In the genomic region with DNA sequence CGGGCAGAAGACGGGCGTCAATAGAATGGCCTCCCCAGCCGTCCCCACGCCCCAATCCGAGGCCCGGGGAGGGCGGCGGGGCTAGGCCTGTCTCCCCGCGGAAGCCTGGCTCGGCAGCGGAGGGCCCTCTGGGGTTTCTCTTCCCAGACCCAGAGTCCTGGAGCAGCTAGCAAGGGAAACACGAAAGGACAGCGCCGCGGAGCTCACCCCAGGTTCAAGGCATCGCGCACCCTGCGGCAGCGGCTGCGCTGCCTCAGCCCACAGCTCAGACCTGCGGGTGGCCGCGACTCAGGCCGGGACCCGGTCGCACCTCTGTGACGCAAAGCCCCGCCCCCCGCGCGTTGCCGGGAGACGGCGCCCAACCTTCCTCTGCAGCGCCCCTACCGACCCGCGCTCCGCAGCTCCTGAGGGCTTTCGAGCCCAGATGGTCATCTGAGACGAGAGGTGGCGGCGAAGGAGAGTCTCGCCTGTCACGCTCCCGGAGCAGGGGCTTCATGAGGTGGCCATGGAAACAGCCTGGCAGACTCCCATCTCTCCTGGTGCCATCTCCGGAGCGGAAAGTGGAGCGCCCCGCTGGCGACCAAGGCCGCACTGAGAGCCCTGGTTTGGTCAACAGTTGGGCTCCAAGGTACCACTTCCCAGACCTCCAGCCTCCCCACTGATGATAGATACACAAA, we compare ENCODE assay signal across 9 cellular contexts. TPM values are rescaled to one million over a fixed set of nuclear protein-coding genes. Genes with fewer than 3 reads are reported as not detected.
A peak's percentile ranks its signal among the peaks of the same experiment; 100 is the strongest.
DNase-seq lines count a peak whose midpoint lies in the region; ATAC-seq, FAIRE-seq and TF ChIP-seq lines count a peak whose summit lies in the region.
"Had no signal": no experiment of that assay in that cellular context is flagged by ENCODE, and none has a peak within 500 bp of the region (broad histone marks: within the 10 kb centered on the region; RNA-seq: fewer than 3 reads in every experiment).

Gene RNF141 (minus strand): TSS at position 273 of the 677 bp plus-strand sequence. CDS start 7,029 bp downstream, outside the sequence.

- H3K9me1 ChIP-seq in keratinocyte (ENCODE audit: control insufficient read depth, extremely low read depth, insufficient read depth, low read length), result no peaks in the 10 kb centered on the region

- TF ChIP-seq CTCF in AG09309 (IDR thresholded peaks at IDR 0.05; ENCODE audit: control insufficient read depth, insufficient read depth, low read depth, low read length, missing control alignments), result peak; percentile 87
- TF ChIP-seq CTCF in keratinocyte (optimal IDR thresholded peaks at IDR 0.05 in 1 of 3, IDR thresholded peaks at IDR 0.05 in 1 of 3, conservative IDR thresholded peaks at IDR 0.05 in 1 of 3; ENCODE audit: extremely low read depth in 1 of 3, insufficient read depth in 2 of 3, low read length in 3 of 3), result peak; percentile 76 to 96 (median 85)

- ATAC-seq in GM18909 (IDR thresholded peaks at IDR 0.05; ENCODE audit: poor library complexity, unreplicated experiment) (peak; percentile 99), HG03175 (IDR thresholded peaks at IDR 0.05; ENCODE audit: unreplicated experiment) (peak; percentile 96)
- peak; percentile 98 for ATAC-seq in activated CD4-positive, CD25-positive, alpha-beta regulatory T cell treated with anti-CD3 and anti-CD28 coated beads, Interleukin-2, amount 50 U/mL, for 24 hours

- peak within 1 kb of the TSS; percentile 97 for H3K4me2 ChIP-seq in keratinocyte (ENCODE audit: control insufficient read depth, extremely low read depth, insufficient read depth, low read depth, low read length)

- H3K4me3 ChIP-seq in AG09309 (ENCODE audit: control insufficient read depth, low read depth, low read length) (peak within 1 kb of the TSS; percentile 97), keratinocyte (ENCODE audit: control insufficient read depth in 2 of 3, extremely low read depth in 1 of 3, insufficient read depth in 2 of 3, low read depth in 1 of 3, low read length in 3 of 3) (peak within 1 kb of the TSS; percentile 70 to 98 (median 94))

- DNase-seq in AG09309 (ENCODE audit: low read depth) (peak; percentile 51), NCI-H2227 treated with DMSO at 0.1 percent for 48 hours (lab: John Stamatoyannopoulos, UW) (peak; percentile 93), cerebellar cortex (ENCODE audit: low spot score) (peak; percentile 91), keratinocyte (ENCODE audit: low read depth, low spot score) (peak; percentile 50)
- DNase-seq in stimulated activated CD4-positive, alpha-beta T cell treated with anti-CD3 and anti-CD28 coated beads, Interleukin-15, amount 100 ng/mL, for 24 hours, result peak; percentile 98

- peak; percentile 23 for FAIRE-seq in keratinocyte (lab: Jason Lieb, UNC)
- FAIRE-seq: colon had no signal

- peak within 1 kb of the TSS; percentile 97 for H3K27ac ChIP-seq in keratinocyte (ENCODE audit: control insufficient read depth, insufficient read depth, low read length)

- H3K9me3 ChIP-seq in keratinocyte (ENCODE audit: control insufficient read depth, low read depth, low read length), result peaks cover 1% of the 10 kb centered on the region

- H2AFZ ChIP-seq in keratinocyte (ENCODE audit: control insufficient read depth, low read length), result peak within 1 kb of the TSS; percentile 95

- no peaks in the 10 kb centered on the region for H4K20me1 ChIP-seq in keratinocyte (ENCODE audit: control insufficient read depth, extremely low read depth, insufficient read depth, low read length)

- dilution Hi-C loops in keratinocyte (cut with MboI; ENCODE audit: extremely low pct_ligation_motif_present, low sequenced_read_pairs), result no loop called here

- peaks cover 19% of the 10 kb centered on the region for H3K79me2 ChIP-seq in keratinocyte (ENCODE audit: control insufficient read depth, insufficient read depth, low read length)

- H3K9ac ChIP-seq in keratinocyte (ENCODE audit: control insufficient read depth, extremely low read depth, insufficient read depth, low read length), result peak within 1 kb of the TSS; percentile 97

- no peaks in the 10 kb centered on the region for H3K36me3 ChIP-seq in keratinocyte (ENCODE audit: control insufficient read depth in 2 of 2, extremely low read depth in 1 of 2, insufficient read depth in 2 of 2, low read length in 2 of 2)

- H3K4me1 ChIP-seq in keratinocyte (ENCODE audit: control insufficient read depth, extremely low read depth, insufficient read depth, low read length), result peaks cover 11% of the 10 kb centered on the region

- H3K27me3 ChIP-seq in keratinocyte (ENCODE audit: control insufficient read depth, extremely low read depth, insufficient read depth, low read length), result no peaks in the 10 kb centered on the region

RNA-seq across cellular contexts. Expression of gene RNF141, which starts in this region (rescaled TPM):
- 27.8 to 59.1 TPM (median 45.2 TPM) in 3 replicates for polyA plus RNA-seq in keratinocyte
- 56.1 TPM for polyA plus RNA-seq in keratinocyte (2011; ENCODE audit: low read depth)
- polyA plus RNA-seq in keratinocyte (2011; cell fraction: cytosol; rRNA removed), result 26.5 and 45.6 TPM in 2 replicates
- polyA plus RNA-seq in keratinocyte (2011; cell fraction: nucleus; rRNA removed), result 13.4 and 21.0 TPM in 2 replicates
- 34.4 and 54.8 TPM in 2 replicates for polyA plus RNA-seq in keratinocyte (2012; ENCODE audit: low replicate concordance)
- polyA minus RNA-seq in keratinocyte, result 9.1 to 40.1 TPM (median 34.0 TPM) in 3 replicates
- 28.4 TPM for polyA minus RNA-seq in keratinocyte (2011; cell fraction: cytosol; rRNA and poly(A)+ RNA removed)
- polyA minus RNA-seq in keratinocyte (2011; cell fraction: nucleus; rRNA and poly(A)+ RNA removed), result 8.3 and 14.4 TPM in 2 replicates

Comparison
In these comparisons a context has a peak if more than half of its experiments do, and no peak if none do; other contexts are left out.
1. Peak in every context shown above with its lines: DNase-seq, ATAC-seq, H3K4me3 ChIP-seq and H3K27ac ChIP-seq.